Comparison of ENCODE assay signal across 19 cellular contexts in the genomic region with DNA sequence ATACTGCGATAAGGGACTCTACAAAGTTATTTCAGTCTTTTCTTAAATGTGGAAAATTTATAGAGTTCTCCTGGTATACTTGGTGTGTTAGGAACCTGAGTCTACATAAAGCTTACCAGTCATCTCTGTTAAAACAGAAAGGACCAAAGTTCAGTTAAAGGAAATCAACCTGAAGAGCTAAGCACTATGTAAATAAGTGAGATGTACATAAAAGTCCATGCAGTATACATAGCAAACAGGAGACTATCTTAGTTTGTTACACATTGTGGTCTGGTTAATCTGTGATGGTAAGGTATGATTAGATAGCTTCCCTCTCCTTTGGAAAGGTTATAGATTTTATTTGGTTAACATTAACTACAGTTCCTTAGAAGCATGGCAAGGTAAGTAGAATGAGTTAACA.
A peak's percentile ranks its signal among the peaks of the same experiment; 100 is the strongest.
DNase-seq lines count a peak whose midpoint lies in the region; ATAC-seq and TF ChIP-seq lines count a peak whose summit lies in the region.
"Had no signal": no experiment of that assay in that cellular context is flagged by ENCODE, and none has a peak within 500 bp of the region (broad histone marks: within the 10 kb centered on the region; RNA-seq: fewer than 3 reads in every experiment).

No MANE protein-coding gene starts in this region.

- H3K27ac Mint-ChIP-seq in activated CD4-positive, alpha-beta memory T cell treated with anti-CD3 and anti-CD28 coated beads, Interleukin-2, amount 10 ng/mL, durations not matched to agents 7 days and 5 days: no peak overlapping the region
- no peak overlapping the region for H3K27ac Mint-ChIP-seq in endothelial cell (ENCODE audit: unreplicated experiment)

- H3K4me1 ChIP-seq in colonic mucosa: peaks cover 3% of the 10 kb centered on the region
- peaks cover 16% of the 10 kb centered on the region for H3K4me1 ChIP-seq in mucosa of descending colon (ENCODE audit: low read depth)

- CTCF ChIA-PET in activated CD4-positive, alpha-beta memory T cell treated with anti-CD3 and anti-CD28 coated beads, Interleukin-2, amount 10 ng/mL, durations not matched to agents 7 days and 5 days (lab: Charles Lee): no interaction called here

- DNase-seq in DMS53 treated with DMSO at 0.1 percent for 48 hours (lab: John Stamatoyannopoulos, UW; ENCODE audit: unreplicated experiment) (peak; percentile 92), NCI-H69 (lab: John Stamatoyannopoulos, UW) (peak; percentile 14), colonic mucosa (no peak), mucosa of descending colon (no peak), HUDEP-2 (lab: John Stamatoyannopoulos, UW; ENCODE audit: unreplicated experiment in 76 of 76) (no peak), endothelial cell (ENCODE audit: low spot score) (no peak), NCI-H524 treated with DMSO at 0.1 percent for 48 hours (lab: John Stamatoyannopoulos, UW) (no peak)
- no peak for DNase-seq in activated CD4-positive, alpha-beta memory T cell treated with anti-CD3 and anti-CD28 coated beads, Interleukin-2, amount 10 ng/mL, durations not matched to agents 7 days and 5 days
- DNase-seq: ACHN, C1 segment of cervical spinal cord, MG63, NCI-H1048, NCI-H1436 treated with DMSO at 0.1 percent for 48 hours, NCI-H2029, NCI-H2171, NCI-H82, RPMI8226, SHP77 treated with DMSO at 0.1 percent for 48 hours, SK-N-SH had no signal

- peak; percentile 98 for ATAC-seq in mucosa of descending colon

- H3K4me3 ChIP-seq in colonic mucosa: no peak overlapping the region
- no peak overlapping the region for H3K4me3 ChIP-seq in mucosa of descending colon
- H3K4me3 ChIP-seq: MG63 had no signal

- H3K27me3 Mint-ChIP-seq in activated CD4-positive, alpha-beta memory T cell treated with anti-CD3 and anti-CD28 coated beads, Interleukin-2, amount 10 ng/mL, durations not matched to agents 7 days and 5 days: no peaks in the 10 kb centered on the region
- no peaks in the 10 kb centered on the region for H3K27me3 Mint-ChIP-seq in endothelial cell (ENCODE audit: unreplicated experiment)

- TF ChIP-seq CTCF in colonic mucosa (IDR thresholded peaks at IDR 0.05): no peak
- TF ChIP-seq CTCF in mucosa of descending colon (IDR thresholded peaks at IDR 0.05): no peak
- TF ChIP-seq CTCF in endothelial cell (IDR thresholded peaks at IDR 0.05; ENCODE audit: unreplicated experiment): no peak

- peak overlapping the region; percentile 2 for H3K27ac ChIP-seq in colonic mucosa

- no peaks in the 10 kb centered on the region for H3K9me3 Mint-ChIP-seq in activated CD4-positive, alpha-beta memory T cell treated with anti-CD3 and anti-CD28 coated beads, Interleukin-2, amount 10 ng/mL, durations not matched to agents 7 days and 5 days
- H3K9me3 Mint-ChIP-seq in endothelial cell (ENCODE audit: unreplicated experiment): no peaks in the 10 kb centered on the region

- H3K36me3 ChIP-seq in colonic mucosa (peaks cover 8% of the 10 kb centered on the region), mucosa of descending colon (ENCODE audit: low read depth) (no peaks in the 10 kb centered on the region)

- peaks cover 14% of the 10 kb centered on the region for H3K4me1 Mint-ChIP-seq in activated CD4-positive, alpha-beta memory T cell treated with anti-CD3 and anti-CD28 coated beads, Interleukin-2, amount 10 ng/mL, durations not matched to agents 7 days and 5 days
- H3K4me1 Mint-ChIP-seq in endothelial cell (ENCODE audit: unreplicated experiment): no peaks in the 10 kb centered on the region

- no peak overlapping the region for H3K9ac ChIP-seq in colonic mucosa (ENCODE audit: low read depth in 2 of 2, low read length in 2 of 2)
- H3K9ac ChIP-seq: SK-N-SH had no signal

- H3K9me3 ChIP-seq in colonic mucosa (no peaks in the 10 kb centered on the region), mucosa of descending colon (no peaks in the 10 kb centered on the region)
- H3K9me3 ChIP-seq: MG63, SK-N-SH had no signal

- peaks cover 49% of the 10 kb centered on the region for H3K36me3 Mint-ChIP-seq in activated CD4-positive, alpha-beta memory T cell treated with anti-CD3 and anti-CD28 coated beads, Interleukin-2, amount 10 ng/mL, durations not matched to agents 7 days and 5 days (ENCODE audit: low read depth)
- H3K36me3 Mint-ChIP-seq in endothelial cell (ENCODE audit: low read depth, unreplicated experiment): no peaks in the 10 kb centered on the region

- POLR2A ChIA-PET in activated CD4-positive, alpha-beta memory T cell treated with anti-CD3 and anti-CD28 coated beads, Interleukin-2, amount 10 ng/mL, durations not matched to agents 7 days and 5 days (lab: Charles Lee): no interaction called here

- H3K27me3 ChIP-seq in colonic mucosa: no peaks in the 10 kb centered on the region
- H3K27me3 ChIP-seq: MG63 had no signal

- H3K4me3 Mint-ChIP-seq in activated CD4-positive, alpha-beta memory T cell treated with anti-CD3 and anti-CD28 coated beads, Interleukin-2, amount 10 ng/mL, durations not matched to agents 7 days and 5 days: no peak overlapping the region
- no peak overlapping the region for H3K4me3 Mint-ChIP-seq in endothelial cell (ENCODE audit: unreplicated experiment)

- intact Hi-C loops in colonic mucosa (cut with DNase I) (no loop called here), mucosa of descending colon (cut with DNase I, micrococcal nuclease) (no loop called here)

Comparison
In these comparisons a context has a peak if more than half of its experiments do, and no peak if none do; other contexts are left out.
1. DNase-seq: peak in DMS53 treated with DMSO at 0.1 percent for 48 hours (single experiment) and NCI-H69 (single experiment); none in colonic mucosa (single experiment), mucosa of descending colon (0 of 3), HUDEP-2 (0 of 76), activated CD4-positive, alpha-beta memory T cell treated with anti-CD3 and anti-CD28 coated beads, Interleukin-2, amount 10 ng/mL, durations not matched to agents 7 days and 5 days (single experiment), endothelial cell (single experiment) and NCI-H524 treated with DMSO at 0.1 percent for 48 hours (single experiment).